31 cellular contexts compared by ENCODE assay signal in genomic region chr4:8225290-8225625, GRCh38. TPM values are rescaled to one million over a fixed set of nuclear protein-coding genes. Genes with fewer than 3 reads are reported as not detected.
A peak's percentile ranks its signal among the peaks of the same experiment; 100 is the strongest.
DNase-seq lines count a peak whose midpoint lies in the region; ATAC-seq, FAIRE-seq and TF ChIP-seq lines count a peak whose summit lies in the region.
"Had no signal": no experiment of that assay in that cellular context is flagged by ENCODE, and none has a peak within 500 bp of the region (broad histone marks: within the 10 kb centered on the region; RNA-seq: fewer than 3 reads in every experiment).

No MANE protein-coding gene starts in this region.

- no peak for TF ChIP-seq POLR2A in A549 (IDR thresholded peaks at IDR 0.05; ENCODE audit: low read length)

- FAIRE-seq in A549 (lab: Jason Lieb, UNC) (no peak), small intestine (lab: Jason Lieb, UNC) (no peak)
- FAIRE-seq: A204.1, GM12891 had no signal

- peak overlapping the region; percentile 53 for H3K4me3 Mint-ChIP-seq in central memory CD8-positive, alpha-beta T cell
- H3K4me3 Mint-ChIP-seq in mesothelial cell of epicardium: no peak overlapping the region
- H3K4me3 Mint-ChIP-seq: activated CD4-positive, alpha-beta T cell treated with anti-CD3 and anti-CD28 coated beads for 36 hours; activated naive CD8-positive, alpha-beta T cell treated with anti-CD3 and anti-CD28 coated beads for 36 hours; natural killer cell treated with Interleukin-12 subunit alpha and Interleukin-12 subunit beta and Interleukin-15 and Interleukin-18, amount 100 ng/mL, for 72 hours; T-helper 2 cell treated with Interferon-gamma antibody and Interleukin-4, amounts not matched to agents 5 μg/mL and 100 μg/mL, for 36 hours had no signal

- no peak for TF ChIP-seq EP300 in A549 (IDR thresholded peaks at IDR 0.05)

- CTCF ChIA-PET in A549 (lab: Yijun Ruan, JAX): interaction anchor here (0.6 to 4.0 kb wide), 6 partner anchors 11 to 183 kb away, joined by 3 to 20 read pairs (median 4); no protein-coding TSS in a partner anchor

- H3K9ac ChIP-seq in HUES48 (ENCODE audit: low read depth, low read length): peak overlapping the region; percentile 16; the same call in 1 of the 2 replicates
- H3K9ac ChIP-seq: parathyroid adenoma had no signal

- no peaks in the 10 kb centered on the region for H3K36me3 ChIP-seq in HUES48 (ENCODE audit: control insufficient read depth, insufficient read depth, low read length)
- no peaks in the 10 kb centered on the region for H3K36me3 ChIP-seq in small intestine (ENCODE audit: control insufficient read depth in 2 of 2, insufficient read depth in 2 of 2, low read length in 2 of 2)
- H3K36me3 ChIP-seq: tibial artery had no signal

- POLR2A ChIA-PET in A549 (lab: Yijun Ruan, JAX): no interaction called here

- TF ChIP-seq RAD21 in A549 (conservative IDR thresholded peaks at IDR 0.05 in 1 of 2, IDR thresholded peaks at IDR 0.05 in 1 of 2): no peak

- H3K27ac ChIP-seq in A549: peak overlapping the region; percentile 59 to 97; a peak in 5 of 6 replicates
- peak overlapping the region; percentile 95 for H3K27ac ChIP-seq in HUES48 (ENCODE audit: low read depth, low read length)
- H3K27ac ChIP-seq in small intestine (ENCODE audit: low read depth in 1 of 2, low read length in 1 of 2): no peak overlapping the region
- H3K27ac ChIP-seq: lower lobe of right lung, parathyroid adenoma, tibial artery had no signal

- DNase-seq in A549 (ENCODE audit: low read depth in 1 of 2, low spot score in 1 of 2): no peak
- DNase-seq in central memory CD8-positive, alpha-beta T cell (ENCODE audit: low spot score in 2 of 2): no peak
- no peak for DNase-seq in mesothelial cell of epicardium (ENCODE audit: low spot score in 2 of 2, unreplicated experiment in 2 of 2)
- DNase-seq in NCI-H1417 treated with DMSO at 0.1 percent for 48 hours (lab: John Stamatoyannopoulos, UW): no peak
- DNase-seq in small intestine: no peak
- DNase-seq: activated CD4-positive, alpha-beta T cell treated with anti-CD3 and anti-CD28 coated beads for 36 hours; activated CD8-positive, alpha-beta memory T cell treated with anti-CD3 and anti-CD28 coated beads for 24 hours; activated effector memory CD4-positive, alpha-beta T cell treated with Interleukin-2 at 50 U/mL for 16 hours; activated naive CD8-positive, alpha-beta T cell treated with anti-CD3 and anti-CD28 coated beads for 36 hours; activated T-cell treated with anti-CD3 and anti-CD28 coated beads, Interleukin-2, amount 50 U/mL, for 1 hour; aorta; CD4-positive, alpha-beta memory T cell; cortex of kidney; effector memory CD4-positive, alpha-beta T cell; EL; HCEC 1CT; lower lobe of right lung; NCI-H446; stimulated activated CD4-positive, alpha-beta T cell treated with anti-CD3 and anti-CD28 coated beads, Interleukin-2, amount 100 ng/mL, for 24 hours; stimulated activated naive CD8-positive, alpha-beta T cell treated with anti-CD3 and anti-CD28 coated beads, Interleukin-15, amount 100 ng/mL, for 72 hours; tibial artery had no signal

- H3K9me3 ChIP-seq in A549 (no peaks in the 10 kb centered on the region), HUES48 (ENCODE audit: control insufficient read depth, insufficient read depth, low read length) (no peaks in the 10 kb centered on the region), small intestine (ENCODE audit: control insufficient read depth, low read depth) (no peaks in the 10 kb centered on the region)
- H3K9me3 ChIP-seq: lower lobe of right lung, mucosa of descending colon, tibial artery had no signal

- peaks cover 34% of the 10 kb centered on the region for H3K36me3 Mint-ChIP-seq in central memory CD8-positive, alpha-beta T cell (ENCODE audit: insufficient read depth)
- H3K36me3 Mint-ChIP-seq in mesothelial cell of epicardium: peaks cover 11% of the 10 kb centered on the region
- H3K36me3 Mint-ChIP-seq: natural killer cell treated with Interleukin-12 subunit alpha and Interleukin-12 subunit beta and Interleukin-15 and Interleukin-18, amount 100 ng/mL, for 72 hours had no signal

- H3K27me3 ChIP-seq in HUES48 (ENCODE audit: control insufficient read depth, insufficient read depth, low read length) (no peaks in the 10 kb centered on the region), small intestine (ENCODE audit: control insufficient read depth in 2 of 2, insufficient read depth in 2 of 2, low read length in 2 of 2) (no peaks in the 10 kb centered on the region)
- H3K27me3 ChIP-seq: tibial artery had no signal

- H3K4me2 ChIP-seq in A549: 0 out of 3 replicates have a peak overlapping the region, but pooled peaks have one; percentile 45

- no peak for ATAC-seq in A549
- ATAC-seq in central memory CD8-positive, alpha-beta T cell (replicated peaks; ENCODE audit: extremely low read depth, poor library complexity, severe bottlenecking): no peak
- no peak for ATAC-seq in HG02840 (IDR thresholded peaks at IDR 0.05; ENCODE audit: low FRiP score, unreplicated experiment)
- no peak for ATAC-seq in GM18909 (IDR thresholded peaks at IDR 0.05; ENCODE audit: poor library complexity, unreplicated experiment)
- ATAC-seq: activated CD4-positive, alpha-beta T cell treated with anti-CD3 and anti-CD28 coated beads for 36 hours; lower lobe of right lung; mucosa of descending colon; natural killer cell treated with Interleukin-12 subunit alpha and Interleukin-12 subunit beta and Interleukin-15 and Interleukin-18, amount 100 ng/mL, for 72 hours; Panc1; stimulated activated naive CD8-positive, alpha-beta T cell treated with anti-CD3 and anti-CD28 coated beads, Interleukin-15, amount 100 ng/mL, for 72 hours had no signal

- H3K27me3 Mint-ChIP-seq in central memory CD8-positive, alpha-beta T cell: no peaks in the 10 kb centered on the region
- no peaks in the 10 kb centered on the region for H3K27me3 Mint-ChIP-seq in mesothelial cell of epicardium (ENCODE audit: low read depth)
- H3K27me3 Mint-ChIP-seq: activated CD4-positive, alpha-beta T cell treated with anti-CD3 and anti-CD28 coated beads for 36 hours; activated naive CD8-positive, alpha-beta T cell treated with anti-CD3 and anti-CD28 coated beads for 36 hours; CD4-positive, alpha-beta memory T cell; natural killer cell treated with Interleukin-12 subunit alpha and Interleukin-12 subunit beta and Interleukin-15 and Interleukin-18, amount 100 ng/mL, for 72 hours had no signal

- H3K4me1 ChIP-seq in A549: peaks cover 35% of the 10 kb centered on the region
- H3K4me1 ChIP-seq in HUES48 (ENCODE audit: control insufficient read depth, insufficient read depth, low read length): peaks cover 16% of the 10 kb centered on the region
- H3K4me1 ChIP-seq in small intestine (ENCODE audit: control insufficient read depth in 2 of 2, insufficient read depth in 1 of 2, low read depth in 1 of 2, low read length in 1 of 2): peaks cover 0 to 6% of the 10 kb centered on the region in 2 donors

- H3K4me3 ChIP-seq in A549 (no peak overlapping the region), HUES48 (ENCODE audit: low read depth, low read length) (no peak overlapping the region), small intestine (ENCODE audit: low read depth in 1 of 2, low read length in 2 of 2) (no peak overlapping the region)
- H3K4me3 ChIP-seq: lower lobe of right lung, mucosa of descending colon, tibial artery had no signal

- H3K4me1 Mint-ChIP-seq in central memory CD8-positive, alpha-beta T cell: peaks cover 64% of the 10 kb centered on the region
- peaks cover 28% of the 10 kb centered on the region for H3K4me1 Mint-ChIP-seq in mesothelial cell of epicardium

- 75% methylated on average over 2 of the region's 7 CpGs for WGBS in A549 (ENCODE audit: missing lambda C conversion rate)
- 67 to 96% (median 72%) methylated on average over 7 of the region's 7 CpGs for WGBS in small intestine, 3 donors

- H3K27ac Mint-ChIP-seq in central memory CD8-positive, alpha-beta T cell (ENCODE audit: low read depth): peak overlapping the region; percentile 56
- H3K27ac Mint-ChIP-seq in mesothelial cell of epicardium: peak overlapping the region; percentile 88
- H3K27ac Mint-ChIP-seq: activated CD4-positive, alpha-beta T cell treated with anti-CD3 and anti-CD28 coated beads for 36 hours; activated naive CD8-positive, alpha-beta T cell treated with anti-CD3 and anti-CD28 coated beads for 36 hours; natural killer cell treated with Interleukin-12 subunit alpha and Interleukin-12 subunit beta and Interleukin-15 and Interleukin-18, amount 100 ng/mL, for 72 hours; stimulated activated naive CD8-positive, alpha-beta T cell treated with anti-CD3 and anti-CD28 coated beads, Interleukin-15, amount 100 ng/mL, for 72 hours; T-helper 2 cell treated with Interferon-gamma antibody and Interleukin-4, amounts not matched to agents 5 μg/mL and 100 μg/mL, for 36 hours had no signal

- H3K9me3 Mint-ChIP-seq in central memory CD8-positive, alpha-beta T cell: no peaks in the 10 kb centered on the region
- H3K9me3 Mint-ChIP-seq in mesothelial cell of epicardium: no peaks in the 10 kb centered on the region
- H3K9me3 Mint-ChIP-seq: activated naive CD8-positive, alpha-beta T cell treated with anti-CD3 and anti-CD28 coated beads for 36 hours; CD4-positive, alpha-beta memory T cell; natural killer cell treated with Interleukin-12 subunit alpha and Interleukin-12 subunit beta and Interleukin-15 and Interleukin-18, amount 100 ng/mL, for 72 hours; stimulated activated naive CD8-positive, alpha-beta T cell treated with anti-CD3 and anti-CD28 coated beads, Interleukin-15, amount 100 ng/mL, for 72 hours; T-helper 2 cell treated with Interferon-gamma antibody and Interleukin-4, amounts not matched to agents 5 μg/mL and 100 μg/mL, for 36 hours had no signal

- TF ChIP-seq CTCF in A549 (IDR thresholded peaks at IDR 0.05) (no peak), mesothelial cell of epicardium (IDR thresholded peaks at IDR 0.05; ENCODE audit: unreplicated experiment) (no peak)

TF ChIP-seq in A549, 52 proteins besides CTCF, POLR2A, EP300 and RAD21 (continues in another document):
- TF ChIP-seq MAZ (IDR thresholded peaks at IDR 0.05; ENCODE audit: borderline replicate concordance, low read depth, low read length) (no peak), POLR2AphosphoS2 (conservative IDR thresholded peaks at IDR 0.05; ENCODE audit: low read length) (no peak)

RNA-seq across cellular contexts. Expression of gene SH3TC1, which starts 26.2 kb away (rescaled TPM):
- polyA plus RNA-seq in A549 (2011; rRNA removed) (2.8 and 3.3 TPM in 2 replicates), A549 (2017; fragmentation: RNase III; extraction: RNeasy Plus Mini Kit Qiagen cat#74134 plus additional on column Dnase treatment) (5.4 to 8.1 TPM (median 7.4 TPM) in 3 replicates), small intestine (1 to 10 TPM in 2 of 3 donors, under 1 TPM in 1; 0.45 to 8.2 (median 4.3) TPM)
- polyA plus RNA-seq in A549 (2012; cell fraction: cytosol; rRNA removed): 5.0 and 6.4 TPM in 2 replicates
- polyA plus RNA-seq in A549 (2012; cell fraction: nucleus; rRNA removed): 22.6 and 31.5 TPM in 2 replicates
- 6.0 and 8.6 TPM in 2 replicates for polyA minus RNA-seq in A549 (2011; rRNA and poly(A)+ RNA removed)
- 22.0 to 24.0 TPM (median 23.2 TPM) in 3 replicates for total RNA-seq in mesothelial cell of epicardium

RNA-seq across cellular contexts. Expression of gene HTRA3, which starts 44.3 kb away (rescaled TPM):
- polyA plus RNA-seq in A549 (2011; rRNA removed): 7.4 and 9.2 TPM in 2 replicates
- 11.8 and 19.5 TPM in 2 replicates for polyA plus RNA-seq in A549 (2012; cell fraction: cytosol; rRNA removed)
- polyA plus RNA-seq in A549 (2012; cell fraction: nucleus; rRNA removed): 18.5 and 23.8 TPM in 2 replicates
- polyA plus RNA-seq in A549 (2017; fragmentation: RNase III; extraction: RNeasy Plus Mini Kit Qiagen cat#74134 plus additional on column Dnase treatment): 4.6 to 8.0 TPM (median 4.9 TPM) in 3 replicates
- 5.4 and 5.6 TPM in 2 replicates for polyA minus RNA-seq in A549 (2011; rRNA and poly(A)+ RNA removed)
- 25.6 to 27.9 TPM (median 26.2 TPM) in 3 replicates for total RNA-seq in mesothelial cell of epicardium
- polyA plus RNA-seq in small intestine: 10 to 100 TPM in 1 of 3 donors, 1 to 10 TPM in 1, under 1 TPM in 1; 0.67 to 13.2 (median 3.8) TPM
- total RNA-seq: activated CD4-positive, alpha-beta T cell treated with anti-CD3 and anti-CD28 coated beads for 36 hours; activated naive CD8-positive, alpha-beta T cell treated with anti-CD3 and anti-CD28 coated beads for 36 hours; CD4-positive, alpha-beta memory T cell; natural killer cell treated with Interleukin-12 subunit alpha and Interleukin-12 subunit beta and Interleukin-15 and Interleukin-18, amount 100 ng/mL, for 72 hours had no signal
- polyA plus RNA-seq: CD4-positive, alpha-beta memory T cell had no signal

Comparison
In these comparisons a context has a peak if more than half of its experiments do, and no peak if none do; other contexts are left out.
1. H3K27ac ChIP-seq: peak in A549 (2 of 2) and HUES48 (single experiment); none in small intestine (0 of 2).